In genomic region chr11:72446929-72447753, GRCh38 we compare ENCODE assay signal across 8 cellular contexts. TPM values are rescaled to one million over a fixed set of nuclear protein-coding genes. Genes with fewer than 3 reads are reported as not detected.
DNase-seq lines count a peak whose midpoint lies in the region; ATAC-seq, FAIRE-seq and TF ChIP-seq lines count a peak whose summit lies in the region.

No MANE protein-coding gene starts in this region.

- H2AFZ ChIP-seq in HepG2 (ENCODE audit: low read length), result no peak overlapping the region

- no peaks in the 10 kb centered on the region; a peak in 1 of 5 replicates for H3K27me3 ChIP-seq in HepG2 (ENCODE audit: control insufficient read depth in 1 of 2, insufficient read depth in 2 of 2, low read length in 2 of 2)

- no peak for TF ChIP-seq POLR2A in HepG2 (IDR thresholded peaks at IDR 0.05; ENCODE audit: insufficient read depth in 1 of 2, low read depth in 2 of 2, low read length in 2 of 2)

- H3K4me1 ChIP-seq in HepG2 (ENCODE audit: insufficient read depth, low read length), result no peaks in the 10 kb centered on the region

- H3K36me3 ChIP-seq in HepG2 (replicated peaks in 1 of 2; ENCODE audit: control insufficient read depth in 1 of 2, insufficient read depth in 2 of 2, low read length in 2 of 2), result no peaks in the 10 kb centered on the region

- intact Hi-C loops in HepG2 (cut with micrococcal nuclease; ENCODE audit: unreplicated experiment), result no loop called here

- no peaks in the 10 kb centered on the region for H3K79me2 ChIP-seq in HepG2 (ENCODE audit: insufficient read depth, low read length)

- peak; percentile 73 for TF ChIP-seq CTCF in HepG2 (CRISPR knock-in tag; IDR thresholded peaks at IDR 0.05)

- no TSS peak for BruUV-seq in HepG2 (replicated peaks; lab: Mats Ljungman, UMichigan)

- 0 out of 2 replicates have a peak, but pooled peaks have one; percentile 34 for TF ChIP-seq RAD21 in HepG2 (CRISPR knock-in tag; IDR thresholded peaks at IDR 0.05)

- no peaks in the 10 kb centered on the region for H4K20me1 ChIP-seq in HepG2 (ENCODE audit: insufficient read depth, low read length)

- WGBS in HepG2 (ENCODE audit: low lambda C conversion rate), result 24% methylated on average over 4 of the region's 4 CpGs

- no peaks in the 10 kb centered on the region for H3K9me3 ChIP-seq in HepG2 (ENCODE audit: low read length)

- CTCF ChIA-PET in HepG2 (lab: Yijun Ruan, JAX; ENCODE audit: low intra/inter-chr PET ratio, low total read pairs), result interaction anchor here (0.8 to 1.8 kb wide), 2 partner anchors 13 to 422 kb away, joined by 3 to 7 read pairs; partner anchors contain the start of gene CLPB

- POLR2A ChIA-PET in HepG2 (lab: Yijun Ruan, JAX), result no interaction called here

- no peak for TF ChIP-seq EP300 in HepG2 (IDR thresholded peaks at IDR 0.05; ENCODE audit: low read depth in 2 of 2, low read length in 2 of 2)
- TF ChIP-seq EP300 in HepG2 (CRISPR knock-in tag; IDR thresholded peaks at IDR 0.05; ENCODE audit: borderline replicate concordance), result no peak

- no peak overlapping the region for H3K4me2 ChIP-seq in HepG2 (ENCODE audit: low read depth, low read length)

- ATAC-seq in HepG2 (peak; percentile 83), HG03025 (IDR thresholded peaks at IDR 0.05; ENCODE audit: low FRiP score, unreplicated experiment) (no peak), GM21381 (IDR thresholded peaks at IDR 0.05; ENCODE audit: unreplicated experiment) (no peak), GM18867 (IDR thresholded peaks at IDR 0.05; ENCODE audit: unreplicated experiment) (no peak)

- no peak overlapping the region for H3K4me3 ChIP-seq in HepG2 (replicated peaks in 1 of 3; ENCODE audit: insufficient read depth in 1 of 3, low read depth in 2 of 3, low read length in 3 of 3)

- DNase-seq in DMS114 treated with DMSO at 0.1 percent for 48 hours (lab: John Stamatoyannopoulos, UW; ENCODE audit: unreplicated experiment) (peak; percentile 45), HT1080 (ENCODE audit: low read depth) (peak; percentile 79), NOMO-1 (lab: John Stamatoyannopoulos, UW; ENCODE audit: unreplicated experiment in 2 of 2) (peak; percentile 31 to 63), HepG2 (ENCODE audit: low spot score) (peak; percentile 62)
- DNase-seq in central memory CD4-positive, alpha-beta T cell, result peak; percentile 34

- no peak overlapping the region for H3K27ac ChIP-seq in HepG2 (ENCODE audit: extremely low read length, insufficient read depth, low read length)

- peak; percentile 54 for FAIRE-seq in HepG2 (lab: Jason Lieb, UNC)

- in situ Hi-C loops in HepG2 (cut with HindIII; ENCODE audit: extremely low pct_ligation_motif_present, low pct_unique_long_range_greater_than_20kb), result no loop called here

- H3K9ac ChIP-seq in HepG2 (ENCODE audit: insufficient read depth, low read depth, low read length), result no peak overlapping the region

TF ChIP-seq in HepG2, 621 proteins besides CTCF, POLR2A, EP300 and RAD21 (continues in another document):
- no peak for TF ChIP-seq POGZ (CRISPR knock-in tag; IDR thresholded peaks at IDR 0.05)
- TF ChIP-seq ZBTB14 (CRISPR knock-in tag; IDR thresholded peaks at IDR 0.05), result no peak
- no peak for TF ChIP-seq ZNF7 (CRISPR knock-in tag; IDR thresholded peaks at IDR 0.05)
- peak; percentile 81 for TF ChIP-seq STAG1 (CRISPR knock-in tag; IDR thresholded peaks at IDR 0.05)
- no peak for TF ChIP-seq AGO1 (IDR thresholded peaks at IDR 0.05; ENCODE audit: low read depth, low read length, poor library complexity, severe bottlenecking)
- TF ChIP-seq ZNF564 (CRISPR knock-in tag; IDR thresholded peaks at IDR 0.05), result no peak
- no peak for TF ChIP-seq KDM4B (CRISPR knock-in tag; IDR thresholded peaks at IDR 0.05)
- TF ChIP-seq, protein P1, sequence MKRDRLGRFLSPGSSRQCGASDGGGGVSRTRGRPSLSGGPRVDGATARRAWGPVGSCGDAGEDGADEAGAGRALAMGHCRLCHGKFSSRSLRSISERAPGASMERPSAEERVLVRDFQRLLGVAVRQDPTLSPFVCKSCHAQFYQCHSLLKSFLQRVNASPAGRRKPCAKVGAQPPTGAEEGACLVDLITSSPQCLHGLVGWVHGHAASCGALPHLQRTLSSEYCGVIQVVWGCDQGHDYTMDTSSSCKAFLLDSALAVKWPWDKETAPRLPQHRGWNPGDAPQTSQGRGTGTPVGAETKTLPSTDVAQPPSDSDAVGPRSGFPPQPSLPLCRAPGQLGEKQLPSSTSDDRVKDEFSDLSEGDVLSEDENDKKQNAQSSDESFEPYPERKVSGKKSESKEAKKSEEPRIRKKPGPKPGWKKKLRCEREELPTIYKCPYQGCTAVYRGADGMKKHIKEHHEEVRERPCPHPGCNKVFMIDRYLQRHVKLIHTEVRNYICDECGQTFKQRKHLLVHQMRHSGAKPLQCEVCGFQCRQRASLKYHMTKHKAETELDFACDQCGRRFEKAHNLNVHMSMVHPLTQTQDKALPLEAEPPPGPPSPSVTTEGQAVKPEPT (CRISPR knock-in tag; IDR thresholded peaks at IDR 0.05; ENCODE audit: low read depth), result no peak
- TF ChIP-seq FOXC1 (CRISPR knock-in tag; IDR thresholded peaks at IDR 0.05; ENCODE audit: borderline replicate concordance), result no peak
- peak; percentile 90 for TF ChIP-seq ARID3A (IDR thresholded peaks at IDR 0.05; ENCODE audit: low read depth, low read length)
- no peak for TF ChIP-seq SP2 (CRISPR knock-in tag; IDR thresholded peaks at IDR 0.05)
- TF ChIP-seq ZNF414 (CRISPR knock-in tag; IDR thresholded peaks at IDR 0.05), result no peak
- peak; percentile 54; the same call in 1 of the 2 replicates for TF ChIP-seq SMC3 (IDR thresholded peaks at IDR 0.05; ENCODE audit: low read length)
- TF ChIP-seq MBD4 (IDR thresholded peaks at IDR 0.05; ENCODE audit: borderline replicate concordance, low read length), result no peak
- no peak for TF ChIP-seq PHF5A (CRISPR knock-in tag; IDR thresholded peaks at IDR 0.05; ENCODE audit: low read depth, unreplicated experiment)
- TF ChIP-seq ZFP37 (CRISPR knock-in tag; IDR thresholded peaks at IDR 0.05; ENCODE audit: borderline replicate concordance), result no peak

RNA-seq across cellular contexts. Expression of gene CLPB, which starts 12.8 kb away (rescaled TPM):
- 45.4 and 46.9 TPM in 2 replicates for total RNA-seq in HT1080 (2014; rRNA removed; shearing (Covaris generic))
- 16.7 and 18.8 TPM in 2 replicates for polyA plus RNA-seq in HT1080 (2015; cell fraction: cytosol; rRNA removed)
- 29.3 and 32.7 TPM in 2 replicates for polyA plus RNA-seq in HT1080 (2015; cell fraction: nucleus; rRNA removed)
- total RNA-seq in HepG2 (2016; rRNA removed; fragmentation: Illumina TruSeq; extraction: Trizol), result 22.0 and 29.5 TPM in 2 replicates
- 3.9 and 4.4 TPM in 2 replicates for total RNA-seq in HepG2 (2016; cell fraction: cytosol; rRNA removed; fragmentation: Illumina TruSeq; extraction: Trizol; ENCODE audit: low read depth)
- total RNA-seq in HepG2 (2016; cell fraction: insoluble cytoplasmic fraction; rRNA removed; fragmentation: Illumina TruSeq; extraction: Trizol), result 20.1 and 28.8 TPM in 2 replicates
- 7.9 and 8.5 TPM in 2 replicates for total RNA-seq in HepG2 (2016; cell fraction: membrane; rRNA removed; fragmentation: Illumina TruSeq; extraction: Trizol)
- total RNA-seq in HepG2 (2016; cell fraction: nucleus; rRNA removed; fragmentation: Illumina TruSeq; extraction: Trizol), result 24.4 and 27.6 TPM in 2 replicates
- 11.8 and 15.6 TPM in 2 replicates for polyA plus RNA-seq in HepG2 (2011; rRNA removed)
- 10.2 and 14.3 TPM in 2 replicates for polyA plus RNA-seq in HepG2 (2011; cell fraction: cytosol; rRNA removed)
- 19.1 and 25.1 TPM in 2 replicates for polyA plus RNA-seq in HepG2 (2011; cell fraction: nucleus; rRNA removed)
- 12.8 and 16.8 TPM in 2 replicates for polyA plus RNA-seq in HepG2 (2012)
- polyA plus RNA-seq in HepG2 (2016; cell fraction: cytosol; fragmentation: Illumina TruSeq; extraction: Trizol; ENCODE audit: low read depth), result 3.4 and 4.0 TPM in 2 replicates
- 13.3 and 16.1 TPM in 2 replicates for polyA plus RNA-seq in HepG2 (2016; cell fraction: insoluble cytoplasmic fraction; fragmentation: Illumina TruSeq; extraction: Trizol; ENCODE audit: low read depth)
- polyA plus RNA-seq in HepG2 (2016; cell fraction: membrane; fragmentation: Illumina TruSeq; extraction: Trizol; ENCODE audit: low read depth), result 4.9 and 5.7 TPM in 2 replicates
- 19.8 and 22.4 TPM in 2 replicates for polyA plus RNA-seq in HepG2 (2016; cell fraction: nucleus; fragmentation: Illumina TruSeq; extraction: Trizol; ENCODE audit: insufficient read depth, low read depth)
- 46.3 and 159 TPM in 2 replicates for polyA minus RNA-seq in HepG2 (2011; rRNA and poly(A)+ RNA removed; ENCODE audit: low replicate concordance)
- 15.1 and 19.1 TPM in 2 replicates for polyA minus RNA-seq in HepG2 (2011; cell fraction: cytosol; rRNA and poly(A)+ RNA removed)
- polyA minus RNA-seq in HepG2 (2011; cell fraction: nucleus; rRNA and poly(A)+ RNA removed), result 22.1 and 24.0 TPM in 2 replicates
